ENCODE assay signal across 24 cellular contexts in the genomic region with DNA sequence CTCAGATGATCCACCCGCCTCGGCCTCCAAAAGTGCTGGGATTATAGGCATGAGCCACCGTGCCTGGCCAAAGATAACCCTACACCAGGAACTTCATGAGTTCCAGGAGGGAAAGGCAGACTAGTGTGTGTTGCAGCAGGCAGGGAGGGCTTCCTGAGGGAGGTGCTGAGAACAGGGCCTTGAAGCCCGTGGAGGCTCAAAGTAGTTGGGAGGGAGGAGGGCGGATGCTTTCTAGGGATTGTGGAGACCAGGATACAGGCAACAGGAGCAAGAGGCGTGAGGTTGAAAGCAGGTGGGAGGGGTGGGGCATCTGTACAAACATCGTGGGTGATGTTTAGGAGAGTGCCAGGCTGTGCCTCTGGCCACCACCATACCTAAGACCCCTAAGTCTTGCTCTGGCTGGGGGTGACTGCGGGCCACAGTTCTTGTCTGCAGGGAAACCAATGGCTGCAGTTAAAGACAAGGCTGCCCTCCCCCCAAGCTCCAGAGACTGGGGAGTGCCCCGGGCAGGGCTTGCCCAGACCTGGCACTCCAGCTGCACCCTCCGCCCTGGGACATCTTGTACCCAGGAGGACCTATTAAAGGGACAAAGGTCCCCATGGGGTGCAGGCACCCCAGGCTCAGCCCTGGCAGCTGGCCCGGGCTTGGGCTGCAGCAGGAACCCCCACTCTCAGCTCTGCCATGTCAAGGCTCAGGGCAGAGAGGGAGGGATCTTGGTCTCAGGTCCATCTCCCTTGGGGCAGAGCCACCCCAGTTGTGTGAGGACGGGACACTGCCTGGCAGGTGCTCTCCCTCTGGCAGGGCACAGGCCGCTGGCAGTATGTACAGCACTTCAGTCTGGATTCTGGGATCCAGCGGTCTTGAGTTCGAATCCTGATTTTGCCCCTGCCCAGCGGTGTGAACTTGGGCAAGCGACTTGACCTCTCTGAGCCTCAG. TPM values are rescaled to one million over a fixed set of nuclear protein-coding genes. Genes with fewer than 3 reads are reported as not detected.
DNase-seq lines count a peak whose midpoint lies in the region; ATAC-seq and TF ChIP-seq lines count a peak whose summit lies in the region.
"Had no signal": no experiment of that assay in that cellular context is flagged by ENCODE, and none has a peak within 500 bp of the region (broad histone marks: within the 10 kb centered on the region; RNA-seq: fewer than 3 reads in every experiment).

No MANE protein-coding gene starts in this region.

- peak overlapping the region; percentile 48 for H2AFZ ChIP-seq in mammary epithelial cell (ENCODE audit: low read depth, low read length)

- no TSS peak for BruUV-seq in mammary epithelial cell (replicated peaks; lab: Mats Ljungman, UMichigan)

- dilution Hi-C loops in mammary epithelial cell (cut with HindIII; ENCODE audit: low sequenced_read_pairs), result no loop called here

- TF ChIP-seq CTCF in mammary epithelial cell (conservative IDR thresholded peaks at IDR 0.05 in 1 of 2, IDR thresholded peaks at IDR 0.05 in 1 of 2; ENCODE audit: extremely low read depth in 1 of 2, insufficient read depth in 1 of 2, low read depth in 1 of 2, low read length in 2 of 2), result no peak
- no peak for TF ChIP-seq CTCF in left ventricle myocardium inferior (IDR thresholded peaks at IDR 0.05; ENCODE audit: borderline replicate concordance)

- ATAC-seq in GM21786 (IDR thresholded peaks at IDR 0.05; ENCODE audit: unreplicated experiment), result no peak
- ATAC-seq: activated T-helper 17 cell treated with anti-CD3 and anti-CD28 coated beads, Interleukin-2, amount 50 U/mL, for 72 hours had no signal

- CTCF ChIA-PET in mammary epithelial cell (lab: Charles Lee; ENCODE audit: low non-redundant PET), result no interaction called here

- no peaks in the 10 kb centered on the region for H3K79me2 ChIP-seq in mammary epithelial cell (ENCODE audit: insufficient read depth, low read length)

- 63% methylated on average over 15 of the region's 17 CpGs for WGBS in mammary epithelial cell (ENCODE audit: low coverage, missing lambda C conversion rate)

- peak overlapping the region; percentile 25 for H3K4me2 ChIP-seq in mammary epithelial cell (ENCODE audit: insufficient read depth, low read depth, low read length)

- no peak overlapping the region for H3K27ac ChIP-seq in mammary epithelial cell (ENCODE audit: insufficient read depth, low read depth, low read length)
- H3K27ac ChIP-seq in left ventricle myocardium inferior (replicated peaks), result peak overlapping the region; percentile 90
- H3K27ac ChIP-seq in muscle layer of duodenum (ENCODE audit: low read length), result peak overlapping the region; percentile 51
- H3K27ac ChIP-seq: epithelial cell of prostate had no signal

- H3K9me3 ChIP-seq in mammary epithelial cell (replicated peaks; ENCODE audit: insufficient read depth, low read length), result no peaks in the 10 kb centered on the region
- H3K9me3 ChIP-seq in left ventricle myocardium inferior (replicated peaks), result no peaks in the 10 kb centered on the region
- no peaks in the 10 kb centered on the region for H3K9me3 ChIP-seq in muscle layer of duodenum (ENCODE audit: control insufficient read depth in 1 of 2, low read length in 2 of 2)
- H3K9me3 ChIP-seq: BE2C had no signal

- no peaks in the 10 kb centered on the region for H3K36me3 ChIP-seq in mammary epithelial cell (ENCODE audit: insufficient read depth, low read length)
- H3K36me3 ChIP-seq in left ventricle myocardium inferior, result no peaks in the 10 kb centered on the region
- no peaks in the 10 kb centered on the region for H3K36me3 ChIP-seq in muscle layer of duodenum (ENCODE audit: control insufficient read depth in 1 of 2, insufficient read depth in 2 of 2, low read length in 2 of 2)
- H3K36me3 ChIP-seq: BE2C had no signal

- H4K20me1 ChIP-seq in mammary epithelial cell (ENCODE audit: insufficient read depth, low read length), result no peaks in the 10 kb centered on the region

- peak; percentile 53 for DNase-seq in COLO668 (lab: John Stamatoyannopoulos, UW; ENCODE audit: unreplicated experiment)
- DNase-seq in mammary epithelial cell, result peak; percentile 51
- peak; percentile 30 for DNase-seq in left ventricle myocardium inferior
- DNase-seq in GDM1 (lab: John Stamatoyannopoulos, UW), result no peak
- DNase-seq in activated CD4-positive, alpha-beta T cell treated with anti-CD3 and anti-CD28 coated beads, Interleukin-2, amount 50 U/mL, for 1 hour, result no peak
- no peak for DNase-seq in NCI-H2171 (lab: John Stamatoyannopoulos, UW)
- DNase-seq: activated CD4-positive, alpha-beta T cell treated with anti-CD3 and anti-CD28 coated beads, Interleukin-2, amount 50 U/mL, for 4 hours; aorta; BE2C; central memory CD4-positive, alpha-beta T cell; foreskin fibroblast; GOT3; NCI-H1048; NCI-H187 treated with DMSO at 0.1 percent for 48 hours; nucleus accumbens; SHP77; stimulated activated CD4-positive, alpha-beta T cell treated with anti-CD3 and anti-CD28 coated beads, Interleukin-1b, Interleukin-23, amount 100 ng/mL, for 48 hours; substantia nigra; T1000 had no signal

- in situ Hi-C loops in mammary epithelial cell (cut with MboI; ENCODE audit: low sequenced_read_pairs in 2 of 2), result no loop called here

- no peak overlapping the region for H3K4me3 ChIP-seq in mammary epithelial cell (replicated peaks in 1 of 3; ENCODE audit: insufficient read depth in 1 of 3, low read depth in 2 of 3, low read length in 3 of 3)
- no peak overlapping the region for H3K4me3 ChIP-seq in left ventricle myocardium inferior
- no peak overlapping the region for H3K4me3 ChIP-seq in muscle layer of duodenum (ENCODE audit: low read depth in 1 of 2, low read length in 2 of 2)
- H3K4me3 ChIP-seq: skin epidermis had no signal

- H3K4me1 ChIP-seq in mammary epithelial cell (ENCODE audit: insufficient read depth, low read length), result peaks cover 22% of the 10 kb centered on the region
- H3K4me1 ChIP-seq in left ventricle myocardium inferior, result peaks cover 44% of the 10 kb centered on the region
- no peaks in the 10 kb centered on the region for H3K4me1 ChIP-seq in muscle layer of duodenum (ENCODE audit: control insufficient read depth in 1 of 2, insufficient read depth in 2 of 2, low read length in 2 of 2)
- H3K4me1 ChIP-seq: BE2C had no signal

- intact Hi-C loops in mammary epithelial cell (cut with micrococcal nuclease) (no loop called here), left ventricle myocardium inferior (cut with micrococcal nuclease) (no loop called here)

- no peaks in the 10 kb centered on the region for H3K27me3 ChIP-seq in mammary epithelial cell (ENCODE audit: insufficient read depth, low read length)
- H3K27me3 ChIP-seq in left ventricle myocardium inferior (ENCODE audit: low read depth), result peaks cover 7% of the 10 kb centered on the region
- no peaks in the 10 kb centered on the region for H3K27me3 ChIP-seq in muscle layer of duodenum (ENCODE audit: low read depth, low read length)
- H3K27me3 ChIP-seq: BE2C had no signal

- no peak overlapping the region for H3K9ac ChIP-seq in mammary epithelial cell (ENCODE audit: insufficient read depth, low read length)

RNA-seq across cellular contexts. Expression of a gene that starts 22.1 kb away (rescaled TPM):
- total RNA-seq in mammary epithelial cell, result 10 to 100 TPM; 13.0 to 14.1 TPM
- polyA plus RNA-seq in mammary epithelial cell, result 4.3 TPM
- polyA minus RNA-seq in mammary epithelial cell, result 4.5 TPM
- total RNA-seq in left ventricle myocardium inferior, result 56.3 TPM

Comparison
In these comparisons a context has a peak if more than half of its experiments do, and no peak if none do; other contexts are left out.
1. DNase-seq: peak in COLO668 (single experiment), mammary epithelial cell (single experiment) and left ventricle myocardium inferior (single experiment); none in GDM1 (single experiment), activated CD4-positive, alpha-beta T cell treated with anti-CD3 and anti-CD28 coated beads, Interleukin-2, amount 50 U/mL, for 1 hour (single experiment) and NCI-H2171 (single experiment).